ENCODE assay signal across 27 cellular contexts in the genomic region with DNA sequence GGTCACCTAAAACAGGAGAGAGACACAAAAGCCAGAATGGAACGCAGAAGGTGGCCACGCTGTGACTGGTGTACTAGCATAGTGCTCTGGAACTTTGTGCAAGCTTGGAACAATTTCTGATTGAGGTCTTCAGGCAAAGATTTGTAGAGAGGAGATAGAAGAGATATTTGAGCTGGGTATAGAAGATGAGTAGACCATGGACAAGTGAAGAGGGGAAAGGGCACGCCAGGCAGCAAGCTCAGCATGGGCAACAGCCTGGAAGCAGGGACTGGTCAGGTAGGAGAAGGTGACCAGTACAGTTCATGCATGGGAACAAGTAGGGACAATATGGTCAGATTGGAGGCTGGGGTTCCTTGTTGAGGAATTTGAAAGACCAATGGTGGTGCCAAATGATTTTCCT. TPM values are rescaled to one million over a fixed set of nuclear protein-coding genes. Genes with fewer than 3 reads are reported as not detected.
"Had no signal": no experiment of that assay in that cellular context is flagged by ENCODE, and none has a peak within 500 bp of the region (broad histone marks: within the 10 kb centered on the region; RNA-seq: fewer than 3 reads in every experiment).

No MANE protein-coding gene starts in this region.

- H3K27me3 ChIP-seq: colonic mucosa, heart left ventricle, pancreas, right atrium auricular region, sigmoid colon, thyroid gland had no signal

- H3K36me3 ChIP-seq: colonic mucosa, gastroesophageal sphincter, lower lobe of right lung, pancreas, sigmoid colon, stomach, thyroid gland had no signal

- H3K4me3 ChIP-seq: colonic mucosa, gastroesophageal sphincter, heart left ventricle, lower lobe of right lung, pancreas, right atrium auricular region, sigmoid colon, stomach, thyroid gland had no signal

- H3K27ac ChIP-seq: colonic mucosa, epithelial cell of prostate, gastroesophageal sphincter, lower lobe of right lung, pancreas, sigmoid colon, stomach, thyroid gland had no signal

- H3K9me3 ChIP-seq: colonic mucosa, pancreas, thyroid gland had no signal

- DNase-seq: colonic mucosa; effector CD8-positive, alpha-beta T cell; endodermal cell; foreskin fibroblast; hypothalamus; immature natural killer cell; islet precursor cell; kidney glomerular epithelial cell; left colon; left ventricle myocardium superior; lower lobe of right lung; naive thymus-derived CD8-positive, alpha-beta T cell; occipital lobe; pancreas; sigmoid colon; stimulated activated CD4-positive, alpha-beta T cell treated with anti-CD3 and anti-CD28 coated beads, Interleukin-2, amount 100 ng/mL, for 24 hours; stimulated activated CD4-positive, alpha-beta T cell treated with anti-CD3 and anti-CD28 coated beads, Interleukin-4, amount 100 ng/mL, for 24 hours; stimulated activated naive CD4-positive, alpha-beta T cell treated with Interleukin-2 at 50 U/mL for 16 hours; stomach; thyroid gland; trophoblast cell had no signal

- H3K4me1 ChIP-seq: colonic mucosa, gastroesophageal sphincter, lower lobe of right lung, pancreas, sigmoid colon, stomach, thyroid gland had no signal

- ATAC-seq: esophagus mucosa; gastroesophageal sphincter; left colon; lower lobe of right lung; naive thymus-derived CD8-positive, alpha-beta T cell; pancreas; stimulated activated effector memory CD8-positive, alpha-beta T cell treated with anti-CD3 and anti-CD28 coated beads, Interleukin-12 subunit alpha, Interleukin-12 subunit beta, amount 100 ng/mL, for 72 hours had no signal

RNA-seq across cellular contexts. Expression of a gene that starts 24.4 kb away (rescaled TPM):
- total RNA-seq: lower lobe of right lung had no signal
- polyA plus RNA-seq: immature natural killer cell had no signal
